1 cellular context compared by ENCODE assay signal in genomic region chr16:89295071-89295900, GRCh38.
TF ChIP-seq lines count a peak whose summit lies in the region.

No MANE protein-coding gene starts in this region.

TF ChIP-seq in K562, 482 proteins besides CTCF, POLR2A, EP300 and RAD21:
- no peak for TF ChIP-seq CUX1 (CRISPR knock-in tag; IDR thresholded peaks at IDR 0.05)
- no peak for TF ChIP-seq RERE (CRISPR knock-in tag; IDR thresholded peaks at IDR 0.05; ENCODE audit: borderline replicate concordance)
- no peak for TF ChIP-seq SMARCB1 (IDR thresholded peaks at IDR 0.05; ENCODE audit: insufficient read length, low read depth)
- no peak for TF ChIP-seq TCF15 (CRISPR knock-in tag; IDR thresholded peaks at IDR 0.05)
- TF ChIP-seq RBM22 (IDR thresholded peaks at IDR 0.05; ENCODE audit: low read depth, low read length, poor library complexity, severe bottlenecking) = peak; percentile 98
- no peak for TF ChIP-seq RNF219 (CRISPR knock-in tag; IDR thresholded peaks at IDR 0.05)
- TF ChIP-seq GMEB1 (CRISPR knock-in tag; IDR thresholded peaks at IDR 0.05) = no peak
- TF ChIP-seq ETV6 (IDR thresholded peaks at IDR 0.05; ENCODE audit: borderline replicate concordance in 1 of 2, low read depth in 2 of 2, low read length in 1 of 2) = no peak
- TF ChIP-seq ETV6 (CRISPR knock-in tag; IDR thresholded peaks at IDR 0.05; ENCODE audit: borderline replicate concordance) = no peak
- TF ChIP-seq RAD51 (IDR thresholded peaks at IDR 0.05; ENCODE audit: borderline replicate concordance, low read depth) = no peak
- peak; percentile 76 for TF ChIP-seq POLR2G (IDR thresholded peaks at IDR 0.05; ENCODE audit: low read depth, low read length)
- no peak for TF ChIP-seq NFIC (IDR thresholded peaks at IDR 0.05)
